1 cellular context compared by ENCODE assay signal in genomic region chr3:50123394-50124361, GRCh38.
TF ChIP-seq lines count a peak whose summit lies in the region.

No MANE protein-coding gene starts in this region.

TF ChIP-seq in GM12878, 131 proteins besides CTCF, POLR2A, EP300 and RAD21 (continued from another document):
- TF ChIP-seq POLR2AphosphoS5 (IDR thresholded peaks at IDR 0.05; ENCODE audit: low read length) (peak; percentile 62; the same call in 1 of the 2 replicates), KLF5 (IDR thresholded peaks at IDR 0.05; ENCODE audit: partially characterized antibody) (no peak), FOXM1 (IDR thresholded peaks at IDR 0.05; ENCODE audit: low read depth, low read length) (no peak), ESRRA (IDR thresholded peaks at IDR 0.05; ENCODE audit: low read length) (no peak), HCFC1 (IDR thresholded peaks at IDR 0.05; ENCODE audit: low read length) (no peak)
